Comparison of ENCODE assay signal across 17 cellular contexts in genomic region chr1:39145651-39145970, GRCh38. TPM values are rescaled to one million over a fixed set of nuclear protein-coding genes. Genes with fewer than 3 reads are reported as not detected.
DNase-seq lines count a peak whose midpoint lies in the region; ATAC-seq and TF ChIP-seq lines count a peak whose summit lies in the region.
"Had no signal": no experiment of that assay in that cellular context is flagged by ENCODE, and none has a peak within 500 bp of the region (broad histone marks: within the 10 kb centered on the region; RNA-seq: fewer than 3 reads in every experiment).

No MANE protein-coding gene starts in this region.

- H3K9me3 ChIP-seq in RWPE2 (ENCODE audit: severe bottlenecking) (no peaks in the 10 kb centered on the region), esophagus muscularis mucosa (no peaks in the 10 kb centered on the region), sigmoid colon (no peaks in the 10 kb centered on the region), upper lobe of right lung (no peaks in the 10 kb centered on the region)
- H3K9me3 ChIP-seq: BE2C had no signal

- H3K27me3 Mint-ChIP-seq in activated naive CD8-positive, alpha-beta T cell treated with anti-CD3 and anti-CD28 coated beads, Interleukin-2, amount 50 U/mL, for 24 hours: no peaks in the 10 kb centered on the region

- H3K9me3 Mint-ChIP-seq in activated naive CD8-positive, alpha-beta T cell treated with anti-CD3 and anti-CD28 coated beads, Interleukin-2, amount 50 U/mL, for 24 hours: no peaks in the 10 kb centered on the region
- H3K9me3 Mint-ChIP-seq: CD4-positive, alpha-beta T cell had no signal

- peak overlapping the region; percentile 38 for H3K27ac ChIP-seq in RWPE2 (ENCODE audit: poor library complexity, severe bottlenecking)
- H3K27ac ChIP-seq in esophagus muscularis mucosa (replicated peaks in 1 of 4): peak overlapping the region in 3 of 4 donors; percentile 69 to 82 (median 77)
- peak overlapping the region in 3 of 4 donors; percentile 66 to 82 (median 76) for H3K27ac ChIP-seq in sigmoid colon
- peak overlapping the region; percentile 14 for H3K27ac ChIP-seq in upper lobe of right lung
- H3K27ac ChIP-seq: SK-N-MC had no signal

- H3K4me3 ChIP-seq in RWPE2 (ENCODE audit: severe bottlenecking) (no peak overlapping the region), esophagus muscularis mucosa (no peak overlapping the region), sigmoid colon (no peak overlapping the region), upper lobe of right lung (no peak overlapping the region)
- H3K4me3 ChIP-seq: SK-N-MC had no signal

- H3K27ac Mint-ChIP-seq in activated naive CD8-positive, alpha-beta T cell treated with anti-CD3 and anti-CD28 coated beads, Interleukin-2, amount 50 U/mL, for 24 hours: no peak overlapping the region
- H3K27ac Mint-ChIP-seq: CD4-positive, alpha-beta T cell had no signal

- TF ChIP-seq POLR2A in esophagus muscularis mucosa (IDR thresholded peaks at IDR 0.05; ENCODE audit: low read depth) (no peak), sigmoid colon (IDR thresholded peaks at IDR 0.05) (no peak)

- peaks cover 1% of the 10 kb centered on the region for H3K4me1 Mint-ChIP-seq in activated naive CD8-positive, alpha-beta T cell treated with anti-CD3 and anti-CD28 coated beads, Interleukin-2, amount 50 U/mL, for 24 hours

- no peaks in the 10 kb centered on the region for H3K36me3 ChIP-seq in RWPE2 (ENCODE audit: low read depth)
- no peaks in the 10 kb centered on the region for H3K36me3 ChIP-seq in esophagus muscularis mucosa
- H3K36me3 ChIP-seq in sigmoid colon: no peaks in the 10 kb centered on the region
- H3K36me3 ChIP-seq in upper lobe of right lung: no peaks in the 10 kb centered on the region
- H3K36me3 ChIP-seq: BE2C had no signal

- WGBS in esophagus muscularis mucosa: 95% methylated on average over 1 of the region's 1 CpG
- WGBS in sigmoid colon, 2 donors: 96% methylated on average over 1 of the region's 1 CpG

- H3K4me1 ChIP-seq in RWPE2 (ENCODE audit: insufficient read depth, poor library complexity, severe bottlenecking) (peaks cover 41% of the 10 kb centered on the region), esophagus muscularis mucosa (peaks cover 48 to 87% (median 80%) of the 10 kb centered on the region in 4 donors), sigmoid colon (peaks cover 0 to 81% (median 70%) of the 10 kb centered on the region in 4 donors), upper lobe of right lung (peaks cover 79% of the 10 kb centered on the region)
- H3K4me1 ChIP-seq: BE2C had no signal

- no peak overlapping the region for H3K4me3 Mint-ChIP-seq in activated naive CD8-positive, alpha-beta T cell treated with anti-CD3 and anti-CD28 coated beads, Interleukin-2, amount 50 U/mL, for 24 hours
- H3K4me3 Mint-ChIP-seq: CD4-positive, alpha-beta T cell had no signal

- ATAC-seq in RWPE2 (ENCODE audit: low read depth) (peak; percentile 26; the same call in 1 of the 3 replicates), upper lobe of right lung (no peak)
- ATAC-seq in activated naive CD8-positive, alpha-beta T cell treated with anti-CD3 and anti-CD28 coated beads, Interleukin-2, amount 50 U/mL, for 24 hours: no peak
- ATAC-seq: HCT116, Right ventricle myocardium inferior had no signal

- TF ChIP-seq EP300 in esophagus muscularis mucosa (IDR thresholded peaks at IDR 0.05) (no peak), sigmoid colon (IDR thresholded peaks at IDR 0.05) (no peak)

- H3K27me3 ChIP-seq in RWPE2 (ENCODE audit: insufficient read depth, poor library complexity, severe bottlenecking): no peaks in the 10 kb centered on the region
- H3K27me3 ChIP-seq in esophagus muscularis mucosa: no peaks in the 10 kb centered on the region
- H3K27me3 ChIP-seq in sigmoid colon: no peaks in the 10 kb centered on the region
- no peaks in the 10 kb centered on the region for H3K27me3 ChIP-seq in upper lobe of right lung
- H3K27me3 ChIP-seq: BE2C had no signal

- no peaks in the 10 kb centered on the region for H3K36me3 Mint-ChIP-seq in activated naive CD8-positive, alpha-beta T cell treated with anti-CD3 and anti-CD28 coated beads, Interleukin-2, amount 50 U/mL, for 24 hours (ENCODE audit: low read depth)

- intact Hi-C loops in esophagus muscularis mucosa (cut with DNase I): no loop called here
- intact Hi-C loops in sigmoid colon (cut with DNase I): no loop called here
- intact Hi-C loops in upper lobe of right lung (cut with DNase I): no loop called here

- DNase-seq in RWPE2 (ENCODE audit: low spot score) (no peak), esophagus muscularis mucosa (ENCODE audit: extremely low spot score) (no peak), sigmoid colon (no peak), upper lobe of right lung (no peak), COR-L47 (lab: John Stamatoyannopoulos, UW) (no peak)
- no peak for DNase-seq in activated naive CD8-positive, alpha-beta T cell treated with anti-CD3 and anti-CD28 coated beads, Interleukin-2, amount 50 U/mL, for 24 hours
- no peak for DNase-seq in activated T-cell treated with anti-CD3 and anti-CD28 coated beads, Interleukin-2, amount 50 U/mL, for 1 hour
- DNase-seq: BE2C; CD4-positive, alpha-beta T cell; KG1; NCI-H1048; NCI-H1436 treated with DMSO at 0.1 percent for 48 hours; NCI-H2029 treated with DMSO at 0.1 percent for 48 hours; NCI-H524 treated with DMSO at 0.1 percent for 48 hours had no signal

- TF ChIP-seq CTCF in RWPE2 (IDR thresholded peaks at IDR 0.05; ENCODE audit: poor library complexity, severe bottlenecking) (no peak), esophagus muscularis mucosa (IDR thresholded peaks at IDR 0.05) (no peak), sigmoid colon (IDR thresholded peaks at IDR 0.05) (no peak), upper lobe of right lung (IDR thresholded peaks at IDR 0.05) (no peak)

RNA-seq across cellular contexts. Expression of gene MACF1, which starts 58.9 kb away (rescaled TPM):
- 100 to 1,000 TPM; 386 to 627 (median 576) TPM for total RNA-seq in esophagus muscularis mucosa
- total RNA-seq in sigmoid colon: 100 to 1,000 TPM; 292 to 657 (median 428) TPM
- polyA plus RNA-seq in sigmoid colon: 10 to 100 TPM; 16.0 to 74.1 (median 18.0) TPM
- 814 TPM for total RNA-seq in upper lobe of right lung

Comparison
In these comparisons a context has a peak if more than half of its experiments do, and no peak if none do; other contexts are left out.
1. H3K27ac ChIP-seq: peak in every context shown above with its lines; median percentile 77 in esophagus muscularis mucosa; 76 in sigmoid colon; 38 in RWPE2; 14 in upper lobe of right lung.